10 cellular contexts compared by ENCODE assay signal in the genomic region with DNA sequence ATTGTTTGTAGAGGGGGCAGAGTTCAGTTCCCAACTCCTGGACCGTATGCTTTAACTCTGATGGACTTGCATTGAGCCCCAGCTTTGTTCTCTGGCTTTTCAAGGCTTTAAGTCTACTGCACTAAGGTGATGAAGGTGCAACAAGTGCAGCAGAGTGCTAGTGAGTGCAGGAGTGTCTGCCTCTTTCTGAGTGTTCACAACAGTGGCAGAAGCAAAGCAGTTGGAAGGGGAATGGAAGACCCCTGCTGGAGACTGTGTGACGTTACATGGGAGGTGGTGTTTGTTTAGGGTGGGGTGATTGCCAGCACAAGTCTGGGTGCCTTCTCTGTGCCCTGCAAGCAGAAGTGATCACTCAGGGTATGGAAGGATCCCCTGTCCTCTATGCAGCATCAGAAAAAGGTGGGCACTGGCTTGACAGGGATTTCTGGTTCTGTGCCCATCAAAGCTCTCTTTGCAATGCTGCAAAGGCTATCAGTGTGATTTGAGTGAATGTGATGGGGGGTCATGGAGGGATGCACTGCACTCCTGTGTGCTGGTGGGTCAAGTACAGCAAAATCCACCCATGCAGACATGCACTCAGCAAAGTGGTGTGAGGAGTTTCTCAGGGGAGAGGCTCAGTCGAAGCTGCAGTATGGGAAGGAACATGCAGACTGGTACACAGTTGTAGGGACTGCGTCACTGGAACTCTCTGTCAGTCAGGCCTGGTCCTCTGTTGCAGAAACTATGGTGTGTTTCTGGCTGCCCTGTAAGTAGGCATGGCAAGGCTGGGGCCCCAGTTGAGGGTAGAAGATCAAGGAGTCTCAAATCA.
DNase-seq lines count a peak whose midpoint lies in the region; ATAC-seq and TF ChIP-seq lines count a peak whose summit lies in the region.
"Had no signal": no experiment of that assay in that cellular context is flagged by ENCODE, and none has a peak within 500 bp of the region (broad histone marks: within the 10 kb centered on the region; RNA-seq: fewer than 3 reads in every experiment).

No MANE protein-coding gene starts in this region.

- H3K9me3 Mint-ChIP-seq in stimulated activated naive B cell treated with anti-CD40 and anti-IgM and Interleukin-4, amounts not matched to agents 10 μg/mL and 1 μg/mL and 100 μg/mL, for 72 hours = no peaks in the 10 kb centered on the region
- no peaks in the 10 kb centered on the region for H3K9me3 Mint-ChIP-seq in CD8-positive, alpha-beta T cell
- H3K9me3 Mint-ChIP-seq: activated B cell treated with CpG ODN at 0.5 μM for 24 hours had no signal

- H3K4me3 Mint-ChIP-seq in stimulated activated naive B cell treated with anti-CD40 and anti-IgM and Interleukin-4, amounts not matched to agents 10 μg/mL and 1 μg/mL and 100 μg/mL, for 72 hours = no peak overlapping the region
- H3K4me3 Mint-ChIP-seq in CD8-positive, alpha-beta T cell = no peak overlapping the region
- H3K4me3 Mint-ChIP-seq: activated B cell treated with CpG ODN at 0.5 μM for 24 hours, B cell had no signal

- no peak overlapping the region for H3K27ac ChIP-seq in tibial artery
- no peak overlapping the region for H3K27ac ChIP-seq in CD8-positive, alpha-beta T cell (ENCODE audit: low read depth, low read length)

- ATAC-seq in HG03378 (IDR thresholded peaks at IDR 0.05; ENCODE audit: unreplicated experiment) = peak; percentile 82
- peak; percentile 44 to 56 for ATAC-seq in stimulated activated naive B cell treated with anti-CD40 and anti-IgM and Interleukin-4, amounts not matched to agents 10 μg/mL and 1 μg/mL and 100 μg/mL, for 72 hours (replicated peaks)
- no peak for ATAC-seq in CD8-positive, alpha-beta T cell

- H3K36me3 Mint-ChIP-seq in stimulated activated naive B cell treated with anti-CD40 and anti-IgM and Interleukin-4, amounts not matched to agents 10 μg/mL and 1 μg/mL and 100 μg/mL, for 72 hours = no peaks in the 10 kb centered on the region
- no peaks in the 10 kb centered on the region for H3K36me3 Mint-ChIP-seq in CD8-positive, alpha-beta T cell

- no peaks in the 10 kb centered on the region for H3K36me3 ChIP-seq in tibial artery
- H3K36me3 ChIP-seq in CD8-positive, alpha-beta T cell (ENCODE audit: insufficient read depth, low read length) = no peaks in the 10 kb centered on the region

- H3K27ac Mint-ChIP-seq in stimulated activated naive B cell treated with anti-CD40 and anti-IgM and Interleukin-4, amounts not matched to agents 10 μg/mL and 1 μg/mL and 100 μg/mL, for 72 hours = no peak overlapping the region
- no peak overlapping the region for H3K27ac Mint-ChIP-seq in CD8-positive, alpha-beta T cell
- H3K27ac Mint-ChIP-seq: activated B cell treated with CpG ODN at 0.5 μM for 24 hours, B cell had no signal

- no peaks in the 10 kb centered on the region for H3K4me1 Mint-ChIP-seq in stimulated activated naive B cell treated with anti-CD40 and anti-IgM and Interleukin-4, amounts not matched to agents 10 μg/mL and 1 μg/mL and 100 μg/mL, for 72 hours
- H3K4me1 Mint-ChIP-seq in CD8-positive, alpha-beta T cell (ENCODE audit: low read depth) = no peaks in the 10 kb centered on the region
- H3K4me1 Mint-ChIP-seq: activated B cell treated with CpG ODN at 0.5 μM for 24 hours, B cell had no signal

- H3K4me1 ChIP-seq in tibial artery = no peaks in the 10 kb centered on the region
- no peaks in the 10 kb centered on the region for H3K4me1 ChIP-seq in CD8-positive, alpha-beta T cell (ENCODE audit: insufficient read depth, low read length)

- DNase-seq in NCI-H82 (lab: John Stamatoyannopoulos, UW) (peak; percentile 7), NCI-H82 treated with DMSO at 0.1 percent for 48 hours (lab: John Stamatoyannopoulos, UW; ENCODE audit: unreplicated experiment) (no peak), cerebellar cortex (ENCODE audit: low spot score) (peak; percentile 8), tibial artery (no peak), NCI-H2227 (lab: John Stamatoyannopoulos, UW; ENCODE audit: unreplicated experiment) (no peak)
- DNase-seq in stimulated activated naive B cell treated with anti-CD40 and anti-IgM and Interleukin-4, amounts not matched to agents 10 μg/mL and 1 μg/mL and 100 μg/mL, for 72 hours = no peak
- DNase-seq in CD8-positive, alpha-beta T cell = no peak
- DNase-seq: activated B cell treated with CpG ODN at 0.5 μM for 24 hours had no signal

- no peak for TF ChIP-seq CTCF in tibial artery (IDR thresholded peaks at IDR 0.05)
- no peak for TF ChIP-seq CTCF in CD8-positive, alpha-beta T cell (IDR thresholded peaks at IDR 0.05)

- intact Hi-C loops in tibial artery (cut with DNase I; ENCODE audit: low total_unique reads) = no loop called here
- intact Hi-C loops in CD8-positive, alpha-beta T cell (cut with DNase I, micrococcal nuclease) = no loop called here

- POLR2A ChIA-PET in CD8-positive, alpha-beta T cell (lab: Charles Lee) = no interaction called here

- H3K4me3 ChIP-seq in tibial artery = no peak overlapping the region
- H3K4me3 ChIP-seq in CD8-positive, alpha-beta T cell (ENCODE audit: low read depth, low read length) = no peak overlapping the region

- H3K27me3 ChIP-seq in tibial artery = no peaks in the 10 kb centered on the region
- H3K27me3 ChIP-seq in CD8-positive, alpha-beta T cell (ENCODE audit: insufficient read depth, low read length) = no peaks in the 10 kb centered on the region

- H3K27me3 Mint-ChIP-seq in stimulated activated naive B cell treated with anti-CD40 and anti-IgM and Interleukin-4, amounts not matched to agents 10 μg/mL and 1 μg/mL and 100 μg/mL, for 72 hours = no peaks in the 10 kb centered on the region
- no peaks in the 10 kb centered on the region for H3K27me3 Mint-ChIP-seq in CD8-positive, alpha-beta T cell (ENCODE audit: low read depth)
- H3K27me3 Mint-ChIP-seq: activated B cell treated with CpG ODN at 0.5 μM for 24 hours, B cell had no signal

- H3K9me3 ChIP-seq in tibial artery = no peaks in the 10 kb centered on the region
- H3K9me3 ChIP-seq in CD8-positive, alpha-beta T cell (ENCODE audit: low read length) = no peaks in the 10 kb centered on the region

- CTCF ChIA-PET in CD8-positive, alpha-beta T cell (lab: Charles Lee) = no interaction called here

Comparison
In these comparisons a context has a peak if more than half of its experiments do, and no peak if none do; other contexts are left out.
1. DNase-seq: peak in NCI-H82 (single experiment) and cerebellar cortex (single experiment); none in NCI-H82 treated with DMSO at 0.1 percent for 48 hours (single experiment), stimulated activated naive B cell treated with anti-CD40 and anti-IgM and Interleukin-4, amounts not matched to agents 10 μg/mL and 1 μg/mL and 100 μg/mL, for 72 hours (single experiment), tibial artery (0 of 2), CD8-positive, alpha-beta T cell (0 of 7) and NCI-H2227 (single experiment).